ENCODE assay signal across 16 cellular contexts in genomic region chr18:8116346-8117007, GRCh38.
DNase-seq lines count a peak whose midpoint lies in the region; ATAC-seq and TF ChIP-seq lines count a peak whose summit lies in the region.
"Had no signal": no experiment of that assay in that cellular context is flagged by ENCODE, and none has a peak within 500 bp of the region (broad histone marks: within the 10 kb centered on the region; RNA-seq: fewer than 3 reads in every experiment).

No MANE protein-coding gene starts in this region.

- RAD21 ChIA-PET in HCT116 (lab: Charles Lee; ENCODE audit: low non-redundant PET in 1 of 2, low total read pairs in 2 of 2, uncharacterized antibody in 2 of 2, unreplicated experiment in 2 of 2): no interaction called here

- H3K27me3 ChIP-seq in HCT116 (ENCODE audit: insufficient read depth, low read length): no peaks in the 10 kb centered on the region
- H3K27me3 ChIP-seq in skeletal muscle satellite cell (ENCODE audit: control insufficient read depth, insufficient read depth, low read length): no peaks in the 10 kb centered on the region
- H3K27me3 ChIP-seq: heart right ventricle, Peyer's patch, testis had no signal

- peaks cover 0 to 5% (median 0%) of the 10 kb centered on the region in 4 donors for H3K4me1 Mint-ChIP-seq in naive thymus-derived CD8-positive, alpha-beta T cell

- H3K27me3 Mint-ChIP-seq in naive thymus-derived CD8-positive, alpha-beta T cell: no peaks in the 10 kb centered on the region
- H3K27me3 Mint-ChIP-seq: activated naive CD8-positive, alpha-beta T cell had no signal

- TF ChIP-seq POLR2A in HCT116 (IDR thresholded peaks at IDR 0.05; ENCODE audit: borderline replicate concordance, extremely low read depth, insufficient read depth, insufficient read length): no peak

- intact Hi-C loops in HCT116 (cut with micrococcal nuclease): no loop called here

- H4K20me1 ChIP-seq in HCT116 (ENCODE audit: insufficient read depth): no peaks in the 10 kb centered on the region

- H3K9me2 ChIP-seq in HCT116 (ENCODE audit: insufficient read depth): no peaks in the 10 kb centered on the region

- TF ChIP-seq RAD21 in HCT116 (IDR thresholded peaks at IDR 0.05; ENCODE audit: low read depth): no peak

- H3K9ac ChIP-seq in HCT116 (ENCODE audit: low read length) (no peak overlapping the region), skeletal muscle satellite cell (ENCODE audit: low read depth, low read length) (peak overlapping the region; percentile 52)

- H3K9me3 ChIP-seq in HCT116 (ENCODE audit: control insufficient read depth in 1 of 2, insufficient read depth in 1 of 2, low read depth in 1 of 2, low read length in 2 of 2): no peaks in the 10 kb centered on the region
- H3K9me3 ChIP-seq in skeletal muscle satellite cell (replicated peaks; ENCODE audit: low read length): no peaks in the 10 kb centered on the region
- H3K9me3 ChIP-seq: heart right ventricle, lower lobe of right lung, Peyer's patch, testis had no signal

- H3K4me2 ChIP-seq in HCT116 (ENCODE audit: low read length) (peak overlapping the region; percentile 10; the same call in 1 of the 2 replicates), skeletal muscle satellite cell (ENCODE audit: low read length) (peak overlapping the region; percentile 23)

- DNase-seq in HCT116 (ENCODE audit: low read depth, low spot score): peak; percentile 35
- peak; percentile 21 for DNase-seq in T1000 (lab: John Stamatoyannopoulos, UW)
- peak; percentile 40 for DNase-seq in fibroblast of pulmonary artery (ENCODE audit: low read depth)
- DNase-seq in ureter (ENCODE audit: low spot score): no peak
- no peak for DNase-seq in ecto neural progenitor cell (ENCODE audit: low spot score)
- no peak for DNase-seq in activated CD8-positive, alpha-beta memory T cell treated with anti-CD3 and anti-CD28 coated beads, Interleukin-2, amount 50 U/mL, for 48 hours
- DNase-seq in naive thymus-derived CD8-positive, alpha-beta T cell: no peak
- DNase-seq: COR-L47, heart right ventricle, lower lobe of right lung, NCI-H1092 treated with DMSO at 0.1 percent for 48 hours, Peyer's patch, testis had no signal

- POLR2A ChIA-PET in HCT116 (lab: Charles Lee): no interaction called here
- POLR2A ChIA-PET in naive thymus-derived CD8-positive, alpha-beta T cell (lab: Charles Lee): no interaction called here

- H2AFZ ChIP-seq in HCT116 (ENCODE audit: low read depth, low read length, poor library complexity, severe bottlenecking): no peak overlapping the region

- TF ChIP-seq CTCF in HCT116 (IDR thresholded peaks at IDR 0.05 in 2 of 3, conservative IDR thresholded peaks at IDR 0.05 in 1 of 3; ENCODE audit: borderline replicate concordance in 1 of 3, insufficient read depth in 1 of 3, low read depth in 2 of 3, low read length in 2 of 3) (no peak), fibroblast of pulmonary artery (IDR thresholded peaks at IDR 0.05; ENCODE audit: low read length, missing control alignments) (no peak)

- H3K4me3 ChIP-seq in HCT116 (replicated peaks in 1 of 2; ENCODE audit: low read depth in 1 of 2, low read length in 2 of 2) (no peak overlapping the region), fibroblast of pulmonary artery (replicated peaks; ENCODE audit: low read depth, low read length) (no peak overlapping the region), skeletal muscle satellite cell (ENCODE audit: low read length) (no peak overlapping the region)
- H3K4me3 ChIP-seq: heart right ventricle, lower lobe of right lung, Peyer's patch, skin epidermis, testis had no signal

- ATAC-seq in HCT116: peak; percentile 79
- no peak for ATAC-seq in naive thymus-derived CD8-positive, alpha-beta T cell
- ATAC-seq: heart right ventricle had no signal

- no peak overlapping the region for H3K27ac ChIP-seq in HCT116 (ENCODE audit: low read depth, low read length)
- H3K27ac ChIP-seq: heart right ventricle, lower lobe of right lung, testis had no signal

- H3K27ac Mint-ChIP-seq in naive thymus-derived CD8-positive, alpha-beta T cell: no peak overlapping the region
- H3K27ac Mint-ChIP-seq: activated naive CD8-positive, alpha-beta T cell had no signal

- peaks cover 0 to 3% (median 0%) of the 10 kb centered on the region in 9 donors for H3K9me3 Mint-ChIP-seq in naive thymus-derived CD8-positive, alpha-beta T cell

- H3K36me3 ChIP-seq in HCT116 (ENCODE audit: control insufficient read depth in 1 of 2, insufficient read depth in 2 of 2, low read length in 2 of 2): no peaks in the 10 kb centered on the region
- no peaks in the 10 kb centered on the region for H3K36me3 ChIP-seq in skeletal muscle satellite cell (ENCODE audit: insufficient read depth, low read length)
- H3K36me3 ChIP-seq: lower lobe of right lung, Peyer's patch had no signal

- no peak overlapping the region for H3K4me3 Mint-ChIP-seq in naive thymus-derived CD8-positive, alpha-beta T cell
- H3K4me3 Mint-ChIP-seq: activated naive CD8-positive, alpha-beta T cell had no signal

- H3K79me2 ChIP-seq in HCT116 (ENCODE audit: insufficient read depth, low read length): no peaks in the 10 kb centered on the region

- H3K4me1 ChIP-seq in HCT116 (ENCODE audit: control insufficient read depth in 1 of 2, insufficient read depth in 2 of 2, low read length in 2 of 2) (peaks cover 0 to 13% of the 10 kb centered on the region in 2 experiments; a peak in 2 of 4 replicates), skeletal muscle satellite cell (ENCODE audit: control insufficient read depth, insufficient read depth, low read length) (peaks cover 26% of the 10 kb centered on the region)
- H3K4me1 ChIP-seq: lower lobe of right lung, Peyer's patch, testis had no signal

- BruUV-seq in HCT116 (replicated peaks; lab: Mats Ljungman, UMichigan): no TSS peak

- CTCF ChIA-PET in HCT116 (lab: Charles Lee): no interaction called here

- H3K36me3 Mint-ChIP-seq in naive thymus-derived CD8-positive, alpha-beta T cell: no peaks in the 10 kb centered on the region
- H3K36me3 Mint-ChIP-seq: activated naive CD8-positive, alpha-beta T cell had no signal

TF ChIP-seq in HCT116, 20 proteins besides CTCF, POLR2A, EP300 and RAD21:
- TF ChIP-seq EGR1 (IDR thresholded peaks at IDR 0.05; ENCODE audit: low read depth): no peak
- TF ChIP-seq FOSL1 (IDR thresholded peaks at IDR 0.05; ENCODE audit: low read depth): peak; percentile 52
- peak; percentile 36; the same call in 1 of the 2 replicates for TF ChIP-seq SP1 (IDR thresholded peaks at IDR 0.05; ENCODE audit: low read depth)
- peak; percentile 30; the same call in 1 of the 2 replicates for TF ChIP-seq JUND (IDR thresholded peaks at IDR 0.05)
- 0 out of 2 replicates have a peak, but pooled peaks have one; percentile 46 for TF ChIP-seq CEBPB (IDR thresholded peaks at IDR 0.05; ENCODE audit: low read depth)
- no peak for TF ChIP-seq ZFX (IDR thresholded peaks at IDR 0.05)
- no peak for TF ChIP-seq EZH2 (IDR thresholded peaks at IDR 0.05)
TF ChIP-seq in HCT116: peak in this region for 4.

Comparison
In these comparisons a context has a peak if more than half of its experiments do, and no peak if none do; other contexts are left out.
1. DNase-seq: peak in HCT116 (single experiment), T1000 (single experiment) and fibroblast of pulmonary artery (single experiment); none in ureter (single experiment), ecto neural progenitor cell (single experiment), activated CD8-positive, alpha-beta memory T cell treated with anti-CD3 and anti-CD28 coated beads, Interleukin-2, amount 50 U/mL, for 48 hours (single experiment) and naive thymus-derived CD8-positive, alpha-beta T cell (0 of 10).